Comparison of ENCODE assay signal across 24 cellular contexts in the genomic region with DNA sequence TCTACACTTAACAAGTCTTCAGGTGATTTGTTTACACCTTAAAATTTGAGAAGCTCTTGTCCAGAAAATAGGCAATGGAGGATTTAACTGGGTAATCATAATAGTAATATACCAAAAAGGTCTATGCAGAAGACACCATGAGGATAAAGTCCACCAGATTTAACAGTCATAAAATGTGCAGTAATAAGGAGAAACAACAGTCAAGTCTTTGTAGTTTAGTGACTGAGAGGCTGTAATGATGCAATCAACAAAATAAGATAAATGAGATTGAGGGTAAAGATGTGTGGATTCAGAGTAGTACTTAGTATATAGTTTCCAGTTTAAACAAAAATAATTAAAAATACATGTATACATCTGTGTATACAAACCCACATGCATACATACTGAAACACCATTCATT.
DNase-seq lines count a peak whose midpoint lies in the region; ATAC-seq, FAIRE-seq and TF ChIP-seq lines count a peak whose summit lies in the region.
"Had no signal": no experiment of that assay in that cellular context is flagged by ENCODE, and none has a peak within 500 bp of the region (broad histone marks: within the 10 kb centered on the region; RNA-seq: fewer than 3 reads in every experiment).

No MANE protein-coding gene starts in this region.

- H2BK20ac ChIP-seq in IMR-90 (ENCODE audit: low read depth, low read length), result no peak overlapping the region

- FAIRE-seq in K562 (lab: Jason Lieb, UNC) (no peak), small intestine (lab: Jason Lieb, UNC) (no peak)
- FAIRE-seq: GM12878, GM12892, GM18507 had no signal

- H3K36me3 ChIP-seq in IMR-90 (ENCODE audit: control insufficient read depth, insufficient read depth, low read length) (no peaks in the 10 kb centered on the region), K562 (ENCODE audit: control insufficient read depth, insufficient read depth, low read length) (no peaks in the 10 kb centered on the region), small intestine (ENCODE audit: control insufficient read depth in 2 of 2, insufficient read depth in 2 of 2, low read length in 2 of 2) (no peaks in the 10 kb centered on the region)
- H3K36me3 ChIP-seq: BE2C, BLaER1 had no signal

- H4K91ac ChIP-seq in IMR-90 (ENCODE audit: insufficient read depth, low read depth, low read length), result no peak overlapping the region

- H3K9me1 ChIP-seq in IMR-90 (ENCODE audit: insufficient read depth, low read length) (no peaks in the 10 kb centered on the region), K562 (ENCODE audit: control insufficient read depth, insufficient read depth, low read length) (no peaks in the 10 kb centered on the region)

- no peaks in the 10 kb centered on the region for H3K79me2 ChIP-seq in K562 (ENCODE audit: control insufficient read depth, insufficient read depth, low read length)

- H3K9ac ChIP-seq in IMR-90 (ENCODE audit: low read depth, low read length), result no peak overlapping the region
- no peak overlapping the region for H3K9ac ChIP-seq in K562 (ENCODE audit: insufficient read depth in 1 of 2, low read depth in 2 of 2, low read length in 2 of 2)
- H3K9ac ChIP-seq: BLaER1 had no signal

- H3K14ac ChIP-seq in IMR-90 (replicated peaks; ENCODE audit: low read depth, low read length), result no peak overlapping the region

- H3K4me3 ChIP-seq in IMR-90 (ENCODE audit: insufficient read depth, low read depth, low read length) (no peak overlapping the region), K562 (no peak overlapping the region), small intestine (ENCODE audit: low read depth in 1 of 2, low read length in 2 of 2) (no peak overlapping the region)
- H3K4me3 ChIP-seq: BLaER1, GM12878 had no signal

- H2BK120ac ChIP-seq in IMR-90 (ENCODE audit: low read depth, low read length), result no peak overlapping the region

- H3K4me1 ChIP-seq in IMR-90 (ENCODE audit: control insufficient read depth, insufficient read depth, low read length) (no peaks in the 10 kb centered on the region), K562 (replicated peaks in 1 of 2; ENCODE audit: control insufficient read depth in 2 of 2, insufficient read depth in 2 of 2, low read length in 2 of 2) (peaks cover 0 to 9% of the 10 kb centered on the region in 2 experiments; a peak in 1 of 5 replicates), small intestine (ENCODE audit: control insufficient read depth in 2 of 2, insufficient read depth in 1 of 2, low read depth in 1 of 2, low read length in 1 of 2) (peaks cover 0 to 2% of the 10 kb centered on the region in 2 donors)
- H3K4me1 ChIP-seq: BE2C, BLaER1 had no signal

- no peaks in the 10 kb centered on the region for H3K79me1 ChIP-seq in IMR-90 (ENCODE audit: low read depth in 1 of 2, low read length in 2 of 2)

- no peak for DNase-seq in IMR-90
- DNase-seq in K562 (ENCODE audit: extremely low read depth in 1 of 4, low spot score in 3 of 4), result no peak
- DNase-seq in small intestine, result peak; percentile 6
- DNase-seq: 8988T; ACHN; BE2C; C1 segment of cervical spinal cord; CD4-positive, alpha-beta memory T cell; CD4-positive, CD25-positive, alpha-beta regulatory T cell; CD8-positive, alpha-beta memory T cell; COR-L47; DMS 273 treated with DMSO at 0.1 percent for 48 hours; DMS153; DMS53; DMS79; DND-41; EL; GDM1 had no signal

- POLR2A ChIA-PET in IMR-90 (lab: Charles Lee; ENCODE audit: unreplicated experiment) (no interaction called here), K562 (lab: Yijun Ruan, JAX) (no interaction called here)

- H3K18ac ChIP-seq in IMR-90 (ENCODE audit: low read depth, low read length), result no peak overlapping the region

- no peak overlapping the region for H4K8ac ChIP-seq in IMR-90 (ENCODE audit: low read depth in 2 of 2, low read length in 2 of 2)

- no peak overlapping the region for H3K23ac ChIP-seq in IMR-90 (ENCODE audit: low read depth, low read length)

- no peak overlapping the region for H4K5ac ChIP-seq in IMR-90 (ENCODE audit: low read depth, low read length)

- TF ChIP-seq CTCF in IMR-90 (conservative IDR thresholded peaks at IDR 0.05; ENCODE audit: low read depth, low read length) (no peak), K562 (IDR thresholded peaks at IDR 0.05 in 2 of 3, conservative IDR thresholded peaks at IDR 0.05 in 1 of 3; ENCODE audit: insufficient read depth in 2 of 3, low read depth in 1 of 3, low read length in 3 of 3) (no peak)

- no peak for TF ChIP-seq RAD21 in IMR-90 (IDR thresholded peaks at IDR 0.05; ENCODE audit: low read length)
- no peak for TF ChIP-seq RAD21 in K562 (CRISPR knock-in tag; conservative IDR thresholded peaks at IDR 0.05 in 1 of 2, IDR thresholded peaks at IDR 0.05 in 1 of 2)

- BruUV-seq in IMR-90 (replicated peaks; lab: Mats Ljungman, UMichigan) (no TSS peak), K562 (replicated peaks; lab: Mats Ljungman, UMichigan) (no TSS peak)

- no peak overlapping the region for H2AFZ ChIP-seq in IMR-90 (replicated peaks; ENCODE audit: low read length, poor library complexity)
- no peak overlapping the region for H2AFZ ChIP-seq in K562 (ENCODE audit: low read depth, low read length)

- dilution Hi-C loops in IMR-90 (cut with HindIII; ENCODE audit: low sequenced_read_pairs, unreplicated experiment), result no loop called here

- H3K27ac ChIP-seq in IMR-90 (ENCODE audit: insufficient read depth, low read length) (no peak overlapping the region), K562 (ENCODE audit: extremely low read depth, low read depth, low read length) (no peak overlapping the region), small intestine (ENCODE audit: low read depth in 1 of 2, low read length in 1 of 2) (no peak overlapping the region)
- H3K27ac ChIP-seq: BLaER1 had no signal

- in situ Hi-C loops in IMR-90 (cut with MboI; ENCODE audit: low sequenced_read_pairs), result loop anchor here (10.0 kb wide), 2 partner anchors 65 to 235 kb away; no protein-coding TSS in a partner anchor
- in situ Hi-C loops in K562 (cut with MboI), result no loop called here

- no peak overlapping the region for H3K4ac ChIP-seq in IMR-90 (ENCODE audit: low read depth, low read length)

- H2BK5ac ChIP-seq in IMR-90 (ENCODE audit: low read depth, low read length, poor library complexity, severe bottlenecking), result no peak overlapping the region

- H3K4me2 ChIP-seq in IMR-90 (ENCODE audit: low read depth, low read length) (no peak overlapping the region), K562 (ENCODE audit: insufficient read depth, low read length) (no peak overlapping the region)
- H3K4me2 ChIP-seq: BLaER1 had no signal

- no peak for TF ChIP-seq POLR2A in IMR-90 (IDR thresholded peaks at IDR 0.05; ENCODE audit: low read depth, low read length)
- TF ChIP-seq POLR2A in K562 (conservative IDR thresholded peaks at IDR 0.05), result no peak

- H3K27me3 ChIP-seq in IMR-90 (ENCODE audit: control insufficient read depth, insufficient read depth, low read length) (no peaks in the 10 kb centered on the region), K562 (ENCODE audit: control insufficient read depth in 2 of 2, insufficient read depth in 2 of 2, low read length in 2 of 2) (no peaks in the 10 kb centered on the region), small intestine (ENCODE audit: control insufficient read depth in 2 of 2, insufficient read depth in 2 of 2, low read length in 2 of 2) (no peaks in the 10 kb centered on the region)
- H3K27me3 ChIP-seq: BE2C, BLaER1 had no signal

- intact Hi-C loops in IMR-90 (cut with micrococcal nuclease), result loop anchor here (5.0 to 10.0 kb wide), 2 partner anchors 55 to 748 kb away; no protein-coding TSS in a partner anchor
- intact Hi-C loops in K562 (cut with micrococcal nuclease), result loop anchor here (10.0 kb wide), 2 partner anchors 115 to 295 kb away; no protein-coding TSS in a partner anchor

- no peak overlapping the region for H2AK9ac ChIP-seq in IMR-90 (replicated peaks; ENCODE audit: low read depth, low read length, poor library complexity)

- no peak overlapping the region for H2AK5ac ChIP-seq in IMR-90 (ENCODE audit: low read depth, low read length)

- CTCF ChIA-PET in IMR-90 (lab: Yijun Ruan, JAX) (no interaction called here), K562 (lab: Yijun Ruan, JAX; ENCODE audit: low intra/inter-chr PET ratio) (no interaction called here)

- H3K9me3 ChIP-seq in IMR-90 (ENCODE audit: control insufficient read depth, insufficient read depth, low read length) (no peaks in the 10 kb centered on the region), K562 (replicated peaks; ENCODE audit: control insufficient read depth, insufficient read depth, low read depth, low read length) (no peaks in the 10 kb centered on the region), small intestine (ENCODE audit: control insufficient read depth, low read depth) (no peaks in the 10 kb centered on the region)
- H3K9me3 ChIP-seq: BE2C, BLaER1 had no signal

- H3K56ac ChIP-seq in IMR-90 (ENCODE audit: extremely low read depth, insufficient read depth, low read length), result no peak overlapping the region

- H4K20me1 ChIP-seq in IMR-90 (ENCODE audit: insufficient read depth, low read length) (no peaks in the 10 kb centered on the region), K562 (replicated peaks; ENCODE audit: control insufficient read depth, insufficient read depth, low read length) (no peaks in the 10 kb centered on the region)
- H4K20me1 ChIP-seq: BLaER1 had no signal

- ATAC-seq in IMR-90 (ENCODE audit: low read depth) (no peak), K562 (no peak), HG02885 (IDR thresholded peaks at IDR 0.05; ENCODE audit: poor library complexity, unreplicated experiment) (no peak), GM21723 (IDR thresholded peaks at IDR 0.05; ENCODE audit: unreplicated experiment) (no peak)
- ATAC-seq: GM12878 had no signal

- H2BK15ac ChIP-seq in IMR-90 (ENCODE audit: low read depth, low read length), result no peak overlapping the region

- TF ChIP-seq EP300 in K562 (IDR thresholded peaks at IDR 0.05; ENCODE audit: low read length), result no peak

TF ChIP-seq in IMR-90, 13 proteins besides CTCF, POLR2A, EP300 and RAD21:
- TF ChIP-seq NFE2L2 (IDR thresholded peaks at IDR 0.05; ENCODE audit: low read depth, low read length), result no peak
- no peak for TF ChIP-seq MXI1 (IDR thresholded peaks at IDR 0.05; ENCODE audit: borderline replicate concordance, low read depth, low read length)
- 0 out of 2 replicates have a peak, but pooled peaks have one; percentile 29 for TF ChIP-seq CEBPB (IDR thresholded peaks at IDR 0.05; ENCODE audit: low read depth, low read length)
- no peak for TF ChIP-seq MAFK (IDR thresholded peaks at IDR 0.05; ENCODE audit: low read depth, low read length)

TF ChIP-seq in K562, 482 proteins besides CTCF, POLR2A, EP300 and RAD21 (continues in another document):
- no peak for TF ChIP-seq CEBPG (CRISPR knock-in tag; IDR thresholded peaks at IDR 0.05)
- peak in 1 of 2 experiments; percentile 28; a peak in 1 of 4 replicates for TF ChIP-seq CEBPG (tag; conservative IDR thresholded peaks at IDR 0.05 in 1 of 2, IDR thresholded peaks at IDR 0.05 in 1 of 2)
- no peak for TF ChIP-seq KAT7 (CRISPR knock-in tag; IDR thresholded peaks at IDR 0.05; ENCODE audit: borderline replicate concordance)
- 0 out of 2 replicates have a peak, but pooled peaks have one; percentile 30 for TF ChIP-seq CEBPB (tag; IDR thresholded peaks at IDR 0.05)
- TF ChIP-seq PML (IDR thresholded peaks at IDR 0.05; ENCODE audit: low read length), result no peak
